In genomic region chr11:109329716-109330115, GRCh38 we compare ENCODE assay signal across 5 cellular contexts.
"Had no signal": no experiment of that assay in that cellular context is flagged by ENCODE, and none has a peak within 500 bp of the region (broad histone marks: within the 10 kb centered on the region; RNA-seq: fewer than 3 reads in every experiment).

No MANE protein-coding gene starts in this region.

- H2AFZ ChIP-seq: GM23338 had no signal

- H3K4me1 Mint-ChIP-seq: GM23338, H9 had no signal

- DNase-seq: H9, HCEC 1CT had no signal

- H3K36me3 Mint-ChIP-seq: IgD-negative memory B cell had no signal

- H3K4me3 Mint-ChIP-seq: GM23338, H9, IgD-negative memory B cell had no signal

- H3K27ac Mint-ChIP-seq: GM23338, H9, IgD-negative memory B cell had no signal

- H3K4me2 ChIP-seq: GM23338 had no signal

- H3K27me3 Mint-ChIP-seq: IgD-negative memory B cell had no signal

- H3K4me3 ChIP-seq: GM23338 had no signal

- ATAC-seq: GM23338, HepG2 had no signal
